In the genomic region with DNA sequence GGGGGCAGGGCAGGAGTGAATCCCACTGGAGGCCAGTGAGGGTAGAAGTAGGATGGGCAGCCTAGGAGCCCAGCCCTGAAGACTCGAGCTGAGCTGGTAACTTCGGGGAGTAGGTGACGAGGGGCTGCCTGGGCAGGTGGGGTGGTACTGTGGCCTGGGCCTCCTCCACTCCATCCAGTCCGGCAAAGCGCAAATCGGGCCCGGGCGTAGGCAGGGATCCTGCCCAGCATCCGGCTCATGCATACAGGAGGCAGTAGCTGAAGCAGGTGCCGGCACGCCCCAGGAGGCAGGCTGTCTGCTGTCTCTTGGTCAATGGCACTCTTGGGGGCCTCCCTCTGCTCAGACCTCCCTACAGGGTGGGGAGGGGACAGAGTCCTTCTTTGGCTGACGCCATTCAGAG, we compare ENCODE assay signal across 17 cellular contexts. TPM values are rescaled to one million over a fixed set of nuclear protein-coding genes. Genes with fewer than 3 reads are reported as not detected.
A peak's percentile ranks its signal among the peaks of the same experiment; 100 is the strongest.
DNase-seq lines count a peak whose midpoint lies in the region; ATAC-seq and TF ChIP-seq lines count a peak whose summit lies in the region.
"Had no signal": no experiment of that assay in that cellular context is flagged by ENCODE, and none has a peak within 500 bp of the region (broad histone marks: within the 10 kb centered on the region; RNA-seq: fewer than 3 reads in every experiment).

No MANE protein-coding gene starts in this region.

- CTCF ChIA-PET in IMR-90 (lab: Yijun Ruan, JAX), result no interaction called here

- no peak overlapping the region for H2BK120ac ChIP-seq in IMR-90 (ENCODE audit: low read depth, low read length)

- H2AFZ ChIP-seq in IMR-90 (replicated peaks; ENCODE audit: low read length, poor library complexity), result peak overlapping the region; percentile 43

- no peak overlapping the region for H3K18ac ChIP-seq in IMR-90 (ENCODE audit: low read depth, low read length)

- dilution Hi-C loops in IMR-90 (cut with HindIII; ENCODE audit: low sequenced_read_pairs, unreplicated experiment), result no loop called here

- H3K56ac ChIP-seq in IMR-90 (ENCODE audit: extremely low read depth, insufficient read depth, low read length), result no peak overlapping the region

- no peak overlapping the region for H2BK20ac ChIP-seq in IMR-90 (ENCODE audit: low read depth, low read length)

- H4K5ac ChIP-seq in IMR-90 (ENCODE audit: low read depth, low read length), result no peak overlapping the region

- peaks cover 5% of the 10 kb centered on the region for H3K36me3 Mint-ChIP-seq in activated naive CD8-positive, alpha-beta T cell
- peaks cover 14% of the 10 kb centered on the region for H3K36me3 Mint-ChIP-seq in activated naive CD8-positive, alpha-beta T cell treated with anti-CD3 and anti-CD28 coated beads, Interleukin-2, amount 50 U/mL, for 24 hours (ENCODE audit: low read depth)
- H3K36me3 Mint-ChIP-seq in activated T-helper 17 cell treated with anti-CD3 and anti-CD28 coated beads, Interleukin-2, amount 50 U/mL, for 72 hours (ENCODE audit: low read depth), result peaks cover 34% of the 10 kb centered on the region
- peaks cover 26% of the 10 kb centered on the region for H3K36me3 Mint-ChIP-seq in stimulated activated effector memory CD8-positive, alpha-beta T cell treated with anti-CD3 and anti-CD28 coated beads, Interleukin-12 subunit alpha, Interleukin-12 subunit beta, amount 100 ng/mL, for 72 hours

- ATAC-seq in activated naive CD8-positive, alpha-beta T cell treated with anti-CD3 and anti-CD28 coated beads, Interleukin-2, amount 50 U/mL, for 24 hours, result no peak
- ATAC-seq in IMR-90 (ENCODE audit: low read depth), result no peak
- no peak for ATAC-seq in activated T-helper 17 cell treated with anti-CD3 and anti-CD28 coated beads, Interleukin-2, amount 50 U/mL, for 72 hours (replicated peaks)
- no peak for ATAC-seq in stimulated activated effector memory CD8-positive, alpha-beta T cell treated with anti-CD3 and anti-CD28 coated beads, Interleukin-12 subunit alpha, Interleukin-12 subunit beta, amount 100 ng/mL, for 72 hours
- ATAC-seq in body of pancreas, result no peak
- ATAC-seq: PC-3 had no signal

- POLR2A ChIA-PET in IMR-90 (lab: Charles Lee; ENCODE audit: unreplicated experiment), result no interaction called here

- H3K36me3 ChIP-seq in IMR-90 (ENCODE audit: control insufficient read depth, insufficient read depth, low read length) (peaks cover 41% of the 10 kb centered on the region), body of pancreas (replicated peaks in 1 of 2; ENCODE audit: insufficient read depth in 1 of 2, low read depth in 2 of 2) (no peaks in the 10 kb centered on the region)
- H3K36me3 ChIP-seq: SJCRH30 had no signal

- TF ChIP-seq POLR2A in IMR-90 (IDR thresholded peaks at IDR 0.05; ENCODE audit: low read depth, low read length) (no peak), lower leg skin (IDR thresholded peaks at IDR 0.05) (no peak), body of pancreas (IDR thresholded peaks at IDR 0.05) (no peak)

- no peaks in the 10 kb centered on the region for H3K27me3 ChIP-seq in IMR-90 (ENCODE audit: control insufficient read depth, insufficient read depth, low read length)
- no peaks in the 10 kb centered on the region for H3K27me3 ChIP-seq in body of pancreas
- H3K27me3 ChIP-seq: SJCRH30 had no signal

- H3K9me3 ChIP-seq in IMR-90 (ENCODE audit: control insufficient read depth, insufficient read depth, low read length) (no peaks in the 10 kb centered on the region), body of pancreas (no peaks in the 10 kb centered on the region)
- H3K9me3 ChIP-seq: SJCRH30 had no signal

- no peak for TF ChIP-seq CTCF in IMR-90 (conservative IDR thresholded peaks at IDR 0.05; ENCODE audit: low read depth, low read length)
- no peak for TF ChIP-seq CTCF in lower leg skin (IDR thresholded peaks at IDR 0.05)
- no peak for TF ChIP-seq CTCF in body of pancreas (IDR thresholded peaks at IDR 0.05)

- no peak overlapping the region for H4K91ac ChIP-seq in IMR-90 (ENCODE audit: insufficient read depth, low read depth, low read length)

- H3K27me3 Mint-ChIP-seq in activated naive CD8-positive, alpha-beta T cell, result no peaks in the 10 kb centered on the region
- H3K27me3 Mint-ChIP-seq in activated naive CD8-positive, alpha-beta T cell treated with anti-CD3 and anti-CD28 coated beads, Interleukin-2, amount 50 U/mL, for 24 hours, result no peaks in the 10 kb centered on the region
- H3K27me3 Mint-ChIP-seq in activated T-helper 17 cell treated with anti-CD3 and anti-CD28 coated beads, Interleukin-2, amount 50 U/mL, for 72 hours, result no peaks in the 10 kb centered on the region

- H3K9me1 ChIP-seq in IMR-90 (ENCODE audit: insufficient read depth, low read length), result no peaks in the 10 kb centered on the region

- H3K27ac Mint-ChIP-seq in activated naive CD8-positive, alpha-beta T cell, result peak overlapping the region; percentile 34
- no peak overlapping the region for H3K27ac Mint-ChIP-seq in activated naive CD8-positive, alpha-beta T cell treated with anti-CD3 and anti-CD28 coated beads, Interleukin-2, amount 50 U/mL, for 24 hours
- H3K27ac Mint-ChIP-seq in activated T-helper 17 cell treated with anti-CD3 and anti-CD28 coated beads, Interleukin-2, amount 50 U/mL, for 72 hours, result peak overlapping the region; percentile 36
- peak overlapping the region; percentile 72 for H3K27ac Mint-ChIP-seq in stimulated activated effector memory CD8-positive, alpha-beta T cell treated with anti-CD3 and anti-CD28 coated beads, Interleukin-12 subunit alpha, Interleukin-12 subunit beta, amount 100 ng/mL, for 72 hours

- no peak overlapping the region for H2BK15ac ChIP-seq in IMR-90 (ENCODE audit: low read depth, low read length)

- no peak overlapping the region for H4K8ac ChIP-seq in IMR-90 (ENCODE audit: low read depth in 2 of 2, low read length in 2 of 2)

- no peaks in the 10 kb centered on the region for H4K20me1 ChIP-seq in IMR-90 (ENCODE audit: insufficient read depth, low read length)

- no CpG with 5 or more reads among the region's 12 CpGs for WGBS in IMR-90 (ENCODE audit: extremely low coverage in 2 of 2, insufficient read length in 1 of 2), 2 experiments
- WGBS in lower leg skin, 2 donors, result 90 to 95% methylated on average over 12 of the region's 12 CpGs
- WGBS in body of pancreas, 2 donors, result 90 to 94% methylated on average over 9 to 12 of the region's 12 CpGs

- DNase-seq in activated naive CD8-positive, alpha-beta T cell treated with anti-CD3 and anti-CD28 coated beads, Interleukin-2, amount 50 U/mL, for 24 hours, result no peak
- DNase-seq in IMR-90, result no peak
- no peak for DNase-seq in stimulated activated effector memory CD8-positive, alpha-beta T cell treated with anti-CD3 and anti-CD28 coated beads, Interleukin-12 subunit alpha, Interleukin-12 subunit beta, amount 100 ng/mL, for 72 hours (ENCODE audit: low spot score in 2 of 2)
- no peak for DNase-seq in lower leg skin (ENCODE audit: low spot score in 2 of 2)
- no peak for DNase-seq in body of pancreas
- DNase-seq: DMS79 treated with DMSO at 0.1 percent for 48 hours, GOT3, KG1, NCI-H1436 treated with DMSO at 0.1 percent for 48 hours, NCI-H2029 treated with DMSO at 0.1 percent for 48 hours, NCI-H2171 treated with DMSO at 0.1 percent for 48 hours, NCI-H446 treated with DMSO at 0.1 percent for 48 hours, NCI-H748 treated with DMSO at 0.1 percent for 48 hours, PC-3, SJCRH30 had no signal

- H3K4me3 ChIP-seq in IMR-90 (ENCODE audit: insufficient read depth, low read depth, low read length) (no peak overlapping the region), lower leg skin (ENCODE audit: low read depth, poor library complexity, severe bottlenecking) (no peak overlapping the region), body of pancreas (no peak overlapping the region)
- H3K4me3 ChIP-seq: SJCRH30 had no signal

- H3K4me2 ChIP-seq in IMR-90 (ENCODE audit: low read depth, low read length), result no peak overlapping the region

- no peak overlapping the region for H3K9ac ChIP-seq in IMR-90 (ENCODE audit: low read depth, low read length)

- no peak for TF ChIP-seq RAD21 in IMR-90 (IDR thresholded peaks at IDR 0.05; ENCODE audit: low read length)

- in situ Hi-C loops in IMR-90 (cut with MboI; ENCODE audit: low sequenced_read_pairs), result no loop called here

- H2AK5ac ChIP-seq in IMR-90 (ENCODE audit: low read depth, low read length), result no peak overlapping the region

- intact Hi-C loops in IMR-90 (cut with micrococcal nuclease) (no loop called here), lower leg skin (cut with DNase I; ENCODE audit: low total_unique reads) (no loop called here), body of pancreas (cut with DNase I) (no loop called here)

- peaks cover 17% of the 10 kb centered on the region for H3K4me1 Mint-ChIP-seq in activated naive CD8-positive, alpha-beta T cell (ENCODE audit: low read depth)
- H3K4me1 Mint-ChIP-seq in activated naive CD8-positive, alpha-beta T cell treated with anti-CD3 and anti-CD28 coated beads, Interleukin-2, amount 50 U/mL, for 24 hours, result peaks cover 24% of the 10 kb centered on the region
- peaks cover 21% of the 10 kb centered on the region for H3K4me1 Mint-ChIP-seq in activated T-helper 17 cell treated with anti-CD3 and anti-CD28 coated beads, Interleukin-2, amount 50 U/mL, for 72 hours
- peaks cover 31% of the 10 kb centered on the region for H3K4me1 Mint-ChIP-seq in stimulated activated effector memory CD8-positive, alpha-beta T cell treated with anti-CD3 and anti-CD28 coated beads, Interleukin-12 subunit alpha, Interleukin-12 subunit beta, amount 100 ng/mL, for 72 hours

- H3K27ac ChIP-seq in IMR-90 (ENCODE audit: insufficient read depth, low read length) (no peak overlapping the region), body of pancreas (no peak overlapping the region)
- H3K27ac ChIP-seq: SJCRH30 had no signal

- no peaks in the 10 kb centered on the region for H3K79me1 ChIP-seq in IMR-90 (ENCODE audit: low read depth in 1 of 2, low read length in 2 of 2)

- no peak overlapping the region for H3K4ac ChIP-seq in IMR-90 (ENCODE audit: low read depth, low read length)

- no peak overlapping the region for H3K14ac ChIP-seq in IMR-90 (replicated peaks; ENCODE audit: low read depth, low read length)

- H3K9me3 Mint-ChIP-seq in activated naive CD8-positive, alpha-beta T cell (ENCODE audit: low read depth), result no peaks in the 10 kb centered on the region
- no peaks in the 10 kb centered on the region for H3K9me3 Mint-ChIP-seq in activated naive CD8-positive, alpha-beta T cell treated with anti-CD3 and anti-CD28 coated beads, Interleukin-2, amount 50 U/mL, for 24 hours
- H3K9me3 Mint-ChIP-seq in activated T-helper 17 cell treated with anti-CD3 and anti-CD28 coated beads, Interleukin-2, amount 50 U/mL, for 72 hours, result no peaks in the 10 kb centered on the region
- H3K9me3 Mint-ChIP-seq in stimulated activated effector memory CD8-positive, alpha-beta T cell treated with anti-CD3 and anti-CD28 coated beads, Interleukin-12 subunit alpha, Interleukin-12 subunit beta, amount 100 ng/mL, for 72 hours, result no peaks in the 10 kb centered on the region

- BruUV-seq in IMR-90 (replicated peaks; lab: Mats Ljungman, UMichigan), result no TSS peak

- H3K4me1 ChIP-seq in IMR-90 (ENCODE audit: control insufficient read depth, insufficient read depth, low read length) (no peaks in the 10 kb centered on the region), body of pancreas (no peaks in the 10 kb centered on the region)
- H3K4me1 ChIP-seq: SJCRH30 had no signal

- no peak overlapping the region for H2BK5ac ChIP-seq in IMR-90 (ENCODE audit: low read depth, low read length, poor library complexity, severe bottlenecking)

- H3K4me3 Mint-ChIP-seq in activated naive CD8-positive, alpha-beta T cell, result peak overlapping the region; percentile 20
- H3K4me3 Mint-ChIP-seq in activated naive CD8-positive, alpha-beta T cell treated with anti-CD3 and anti-CD28 coated beads, Interleukin-2, amount 50 U/mL, for 24 hours, result no peak overlapping the region
- H3K4me3 Mint-ChIP-seq in activated T-helper 17 cell treated with anti-CD3 and anti-CD28 coated beads, Interleukin-2, amount 50 U/mL, for 72 hours, result peak overlapping the region; percentile 97
- H3K4me3 Mint-ChIP-seq in stimulated activated effector memory CD8-positive, alpha-beta T cell treated with anti-CD3 and anti-CD28 coated beads, Interleukin-12 subunit alpha, Interleukin-12 subunit beta, amount 100 ng/mL, for 72 hours, result peak overlapping the region; percentile 97

- H2AK9ac ChIP-seq in IMR-90 (replicated peaks; ENCODE audit: low read depth, low read length, poor library complexity), result peak overlapping the region; percentile 28

- H3K23ac ChIP-seq in IMR-90 (ENCODE audit: low read depth, low read length), result no peak overlapping the region

RNA-seq across cellular contexts. Expression of gene TNFRSF25, which starts 1.3 kb away (rescaled TPM):
- total RNA-seq in IMR-90 (2012; rRNA removed), result 0.83 and 1.3 TPM in 2 replicates
- 11.2 and 14.5 TPM in 2 replicates for polyA plus RNA-seq in IMR-90 (2012; rRNA removed)
- 6.5 and 7.5 TPM in 2 replicates for polyA plus RNA-seq in IMR-90 (2012; cell fraction: cytosol; rRNA removed)
- 119 and 293 TPM in 2 replicates for polyA plus RNA-seq in IMR-90 (2012; cell fraction: nucleus; rRNA removed; ENCODE audit: low replicate concordance)
- total RNA-seq in activated T-helper 17 cell treated with anti-CD3 and anti-CD28 coated beads, Interleukin-2, amount 50 U/mL, for 72 hours, result 100 to 1,000 TPM; 132 to 199 TPM
- 100 to 1,000 TPM in 1 of 4 donors, 10 to 100 TPM in 3; 53.7 to 168 (median 75.7) TPM for total RNA-seq in lower leg skin
- 10 to 100 TPM in 1 of 2 donors, 1 to 10 TPM in 1; 4.2 to 23.1 TPM for total RNA-seq in body of pancreas

RNA-seq across cellular contexts. Expression of gene PLEKHG5, which starts 24.2 kb away (rescaled TPM):
- 4.8 and 5.0 TPM in 2 replicates for total RNA-seq in IMR-90 (2012; rRNA removed)
- 11.6 and 13.7 TPM in 2 replicates for polyA plus RNA-seq in IMR-90 (2012; rRNA removed)
- polyA plus RNA-seq in IMR-90 (2012; cell fraction: cytosol; rRNA removed), result 4.8 and 7.8 TPM in 2 replicates
- 61.6 and 111 TPM in 2 replicates for polyA plus RNA-seq in IMR-90 (2012; cell fraction: nucleus; rRNA removed; ENCODE audit: low replicate concordance)
- 1 to 10 TPM; 3.2 to 3.8 TPM for total RNA-seq in activated T-helper 17 cell treated with anti-CD3 and anti-CD28 coated beads, Interleukin-2, amount 50 U/mL, for 72 hours
- total RNA-seq in lower leg skin, result 100 to 1,000 TPM in 2 of 4 donors, 10 to 100 TPM in 2; 72.5 to 170 (median 99.8) TPM
- 1 to 10 TPM; 5.2 to 8.6 TPM for total RNA-seq in body of pancreas

RNA-seq across cellular contexts. Expression of gene ESPN, which starts 42.6 kb away (rescaled TPM):
- total RNA-seq in IMR-90 (2012; rRNA removed) (under 0.01 TPM in 1 of 2 replicates, not detected in the other), lower leg skin (10 to 100 TPM; 27.5 to 64.3 (median 30.3) TPM), body of pancreas (1 to 10 TPM in 1 of 2 donors, under 1 TPM in 1; 0.26 to 4.0 TPM)
- polyA plus RNA-seq in IMR-90 (2012; rRNA removed), result 0.02 and 0.03 TPM in 2 replicates
- polyA plus RNA-seq in IMR-90 (2012; cell fraction: cytosol; rRNA removed), result 0.02 and 0.07 TPM in 2 replicates
- 0.10 and 0.15 TPM in 2 replicates for polyA plus RNA-seq in IMR-90 (2012; cell fraction: nucleus; rRNA removed; ENCODE audit: low replicate concordance)
- 1 to 10 TPM in 1 of 2 donors, under 1 TPM in 1; 0.71 to 3.5 TPM for total RNA-seq in activated T-helper 17 cell treated with anti-CD3 and anti-CD28 coated beads, Interleukin-2, amount 50 U/mL, for 72 hours

RNA-seq across cellular contexts. Expression of gene HES2, which starts 47.5 kb away (rescaled TPM):
- total RNA-seq in IMR-90 (2012; rRNA removed) (not detected in 2 replicates), lower leg skin (10 to 100 TPM; 15.4 to 47.7 (median 35.8) TPM), body of pancreas (under 1 TPM in 1 of 2 donors, not detected in 1; 0.26 TPM)
- polyA plus RNA-seq in IMR-90 (2012; rRNA removed), result not detected in 2 replicates
- polyA plus RNA-seq in IMR-90 (2012; cell fraction: cytosol; rRNA removed), result 0.01 TPM in 1 of 2 replicates, not detected in the other
- 0.03 and 0.08 TPM in 2 replicates for polyA plus RNA-seq in IMR-90 (2012; cell fraction: nucleus; rRNA removed; ENCODE audit: low replicate concordance)
- total RNA-seq in activated T-helper 17 cell treated with anti-CD3 and anti-CD28 coated beads, Interleukin-2, amount 50 U/mL, for 72 hours, result under 1 TPM; 0.17 to 0.37 TPM
- total RNA-seq: SJCRH30 had no signal

Comparison
In these comparisons a context has a peak if more than half of its experiments do, and no peak if none do; other contexts are left out.
1. RNA of gene PLEKHG5, which starts 24.2 kb away (total RNA-seq): 72.5 to 170 TPM in lower leg skin; 5.2 to 8.6 TPM in body of pancreas, 4.8 to 5.0 TPM in IMR-90 and 3.2 to 3.8 TPM in activated T-helper 17 cell treated with anti-CD3 and anti-CD28 coated beads, Interleukin-2, amount 50 U/mL, for 72 hours; every median in the first group is over 4 times any median in the second.
2. RNA of gene ESPN, which starts 42.6 kb away (total RNA-seq): 27.5 to 64.3 TPM in lower leg skin; 0.26 to 4.0 TPM in body of pancreas, 0.71 to 3.5 TPM in activated T-helper 17 cell treated with anti-CD3 and anti-CD28 coated beads, Interleukin-2, amount 50 U/mL, for 72 hours and under 0.01 TPM in IMR-90; every median in the first group is over 4 times any median in the second.